In the genomic region with DNA sequence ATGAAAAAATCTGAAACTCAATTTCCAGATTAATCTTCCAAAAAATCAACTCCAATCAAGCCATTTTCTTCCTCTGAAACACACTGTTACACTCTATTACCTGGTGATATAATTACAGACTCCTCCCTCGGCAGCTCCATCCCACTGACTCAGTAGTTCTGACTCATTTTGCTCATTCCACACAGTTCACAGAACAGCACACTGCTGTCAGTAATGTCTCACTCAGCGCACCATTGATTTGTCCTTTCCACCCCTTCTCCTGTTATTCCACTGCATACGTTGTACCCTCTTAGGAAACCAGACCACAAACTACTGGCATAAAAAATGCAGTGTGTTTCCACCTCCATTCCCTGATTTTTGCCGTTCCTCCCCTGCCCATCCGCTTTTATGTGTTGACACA, we compare ENCODE assay signal across 1 cellular context.
TF ChIP-seq lines count a peak whose summit lies in the region.

No MANE protein-coding gene starts in this region.

TF ChIP-seq in GM23338, 12 proteins besides CTCF, POLR2A, EP300 and RAD21 (continued from another document):
- no peak for TF ChIP-seq ZNF462 (CRISPR knock-in tag; IDR thresholded peaks at IDR 0.05)
